In genomic region chr6:27893836-27894807, GRCh38 we compare ENCODE assay signal across 8 cellular contexts. TPM values are rescaled to one million over a fixed set of nuclear protein-coding genes. Genes with fewer than 3 reads are reported as not detected.
DNase-seq lines count a peak whose midpoint lies in the region; ATAC-seq and TF ChIP-seq lines count a peak whose summit lies in the region.

No MANE protein-coding gene starts in this region.

- H3K4me3 ChIP-seq in GM06990 (replicated peaks; ENCODE audit: low read depth, low read length), result peak overlapping the region; percentile 76
- peak overlapping the region; percentile 83 for H3K4me3 ChIP-seq in left ventricle myocardium inferior
- H3K4me3 ChIP-seq in vagina, result peak overlapping the region; percentile 64 to 66

- H3K9me3 ChIP-seq in left ventricle myocardium inferior (replicated peaks) (no peaks in the 10 kb centered on the region), vagina (no peaks in the 10 kb centered on the region)

- no peak for ATAC-seq in GM21367 (IDR thresholded peaks at IDR 0.05; ENCODE audit: unreplicated experiment)

- no peak for TF ChIP-seq POLR2A in vagina (IDR thresholded peaks at IDR 0.05)

- H3K36me3 ChIP-seq in GM06990 (ENCODE audit: control insufficient read depth, insufficient read depth, low read length) (no peaks in the 10 kb centered on the region), left ventricle myocardium inferior (no peaks in the 10 kb centered on the region), vagina (no peaks in the 10 kb centered on the region)

- H3K27me3 ChIP-seq in GM06990 (replicated peaks; ENCODE audit: control insufficient read depth, insufficient read depth, low read length) (no peaks in the 10 kb centered on the region), left ventricle myocardium inferior (ENCODE audit: low read depth) (peaks cover 40% of the 10 kb centered on the region), vagina (no peaks in the 10 kb centered on the region)

- intact Hi-C loops in left ventricle myocardium inferior (cut with micrococcal nuclease), result loop anchor here (5.0 to 10.0 kb wide), 2 partner anchors 377 to 709 kb away; no protein-coding TSS in a partner anchor
- intact Hi-C loops in posterior vena cava (cut with DNase I), result loop anchor here in 1 of 2 donors (10.0 kb wide), 1 partner anchor 709 kb away; no protein-coding TSS in a partner anchor
- intact Hi-C loops in vagina (cut with DNase I), result no loop called here

- DNase-seq in GM06990 (ENCODE audit: extremely low read depth, insufficient read length) (peak; percentile 81), NCI-H1417 treated with DMSO at 0.1 percent for 48 hours (lab: John Stamatoyannopoulos, UW) (peak; percentile 75), SW480 (ENCODE audit: low spot score) (peak; percentile 93), anterior cingulate cortex (lab: John Stamatoyannopoulos, UW) (peak in 56 of 58 donors; percentile 16 to 89 (median 64)), left ventricle myocardium inferior (peak; percentile 83), posterior vena cava (ENCODE audit: low spot score) (peak; percentile 94), vagina (ENCODE audit: extremely low spot score in 2 of 2) (no peak)

- H3K27ac ChIP-seq in left ventricle myocardium inferior (replicated peaks), result peak overlapping the region; percentile 93
- peak overlapping the region; percentile 91 for H3K27ac ChIP-seq in vagina

- TF ChIP-seq CTCF in GM06990 (IDR thresholded peaks at IDR 0.05; ENCODE audit: insufficient read depth, low read length, poor library complexity, severe bottlenecking), result no peak
- no peak for TF ChIP-seq CTCF in left ventricle myocardium inferior (IDR thresholded peaks at IDR 0.05; ENCODE audit: borderline replicate concordance)
- no peak for TF ChIP-seq CTCF in vagina (IDR thresholded peaks at IDR 0.05)

- peaks cover 42% of the 10 kb centered on the region for H3K4me1 ChIP-seq in left ventricle myocardium inferior
- peaks cover 39% of the 10 kb centered on the region for H3K4me1 ChIP-seq in vagina

RNA-seq across cellular contexts. Expression of gene OR2B2, which starts 18.1 kb away (rescaled TPM):
- total RNA-seq in left ventricle myocardium inferior, result not detected
- not detected for total RNA-seq in posterior vena cava
- total RNA-seq in vagina, result not detected

Comparison
In these comparisons a context has a peak if more than half of its experiments do, and no peak if none do; other contexts are left out.
1. DNase-seq: peak in GM06990 (single experiment), NCI-H1417 treated with DMSO at 0.1 percent for 48 hours (single experiment), SW480 (single experiment), anterior cingulate cortex (56 of 58), left ventricle myocardium inferior (single experiment) and posterior vena cava (single experiment); none in vagina (0 of 2).
2. Peak in every context shown above with its lines, with median percentiles within 50 percentile points of each other: H3K4me3 ChIP-seq.